In genomic region chr3:117322866-117323265, GRCh38 we compare ENCODE assay signal across 15 cellular contexts.
DNase-seq lines count a peak whose midpoint lies in the region; ATAC-seq and TF ChIP-seq lines count a peak whose summit lies in the region.
"Had no signal": no experiment of that assay in that cellular context is flagged by ENCODE, and none has a peak within 500 bp of the region (broad histone marks: within the 10 kb centered on the region; RNA-seq: fewer than 3 reads in every experiment).

No MANE protein-coding gene starts in this region.

- no peaks in the 10 kb centered on the region for H3K27me3 ChIP-seq in right lobe of liver

- in situ Hi-C loops in GM13977 (cut with MboI; ENCODE audit: low pct_unique_long_range_greater_than_20kb, low sequenced_read_pairs, unreplicated experiment), result no loop called here

- no peak for TF ChIP-seq POLR2A in right lobe of liver (IDR thresholded peaks at IDR 0.05)

- H3K4me1 Mint-ChIP-seq in CD14-positive monocyte, result no peaks in the 10 kb centered on the region
- H3K4me1 Mint-ChIP-seq: activated CD4-positive, alpha-beta T cell treated with anti-CD3 and anti-CD28 coated beads, Interleukin-2, amount 10 ng/mL, durations not matched to agents 24 days and 14 days; activated naive CD4-positive, alpha-beta T cell treated with anti-CD3 and anti-CD28 coated beads, Interleukin-2, amount 10 ng/mL, durations not matched to agents 7 days and 5 days had no signal

- no peaks in the 10 kb centered on the region for H3K36me3 Mint-ChIP-seq in CD14-positive monocyte
- H3K36me3 Mint-ChIP-seq: activated naive CD4-positive, alpha-beta T cell treated with anti-CD3 and anti-CD28 coated beads, Interleukin-2, amount 10 ng/mL, durations not matched to agents 7 days and 5 days had no signal

- WGBS in right lobe of liver (ENCODE audit: insufficient coverage, low coverage, low lambda C conversion rate, missing lambda C conversion rate), result 0% methylated on average over 1 of the region's 1 CpG

- ATAC-seq in right lobe of liver (peak; percentile 57 to 66 (median 58)), HG03520 (IDR thresholded peaks at IDR 0.05; ENCODE audit: unreplicated experiment) (no peak)

- H3K27ac ChIP-seq in right lobe of liver, result no peak overlapping the region
- H3K27ac ChIP-seq: skin epidermis had no signal

- no peaks in the 10 kb centered on the region for H3K36me3 ChIP-seq in right lobe of liver

- DNase-seq in ELR (ENCODE audit: low read depth) (peak; percentile 13), M059J (ENCODE audit: low read depth) (peak; percentile 8), cardiac fibroblast (ENCODE audit: low read depth in 2 of 2) (peak; percentile 2 to 9), right lobe of liver (no peak), GM13977 (ENCODE audit: low spot score) (no peak), inferior parietal cortex (ENCODE audit: extremely low spot score) (no peak), CD14-positive monocyte (ENCODE audit: low spot score) (no peak)
- DNase-seq: activated CD4-positive, alpha-beta T cell treated with anti-CD3 and anti-CD28 coated beads, Interleukin-2, amount 10 ng/mL, durations not matched to agents 24 days and 14 days; activated naive CD4-positive, alpha-beta T cell treated with anti-CD3 and anti-CD28 coated beads, Interleukin-2, amount 10 ng/mL, durations not matched to agents 7 days and 5 days; DMS153; hypothalamus; NCI-H446 treated with DMSO at 0.1 percent for 48 hours; SW 1271 had no signal

- intact Hi-C loops in right lobe of liver (cut with DNase I) (no loop called here), CD14-positive monocyte (cut with micrococcal nuclease) (no loop called here)

- peaks cover 0 to 2% (median 2%) of the 10 kb centered on the region in 7 donors for H3K9me3 Mint-ChIP-seq in CD14-positive monocyte
- H3K9me3 Mint-ChIP-seq: activated CD4-positive, alpha-beta T cell treated with anti-CD3 and anti-CD28 coated beads, Interleukin-2, amount 10 ng/mL, durations not matched to agents 24 days and 14 days had no signal

- H3K4me3 ChIP-seq in cardiac fibroblast (replicated peaks in 1 of 2; ENCODE audit: low read depth in 2 of 2, low read length in 2 of 2), result no peak overlapping the region
- no peak overlapping the region for H3K4me3 ChIP-seq in right lobe of liver
- H3K4me3 ChIP-seq: skin epidermis had no signal

- no peaks in the 10 kb centered on the region for H3K9me3 ChIP-seq in right lobe of liver

- H3K27ac Mint-ChIP-seq in CD14-positive monocyte, result no peak overlapping the region
- H3K27ac Mint-ChIP-seq: activated CD4-positive, alpha-beta T cell treated with anti-CD3 and anti-CD28 coated beads, Interleukin-2, amount 10 ng/mL, durations not matched to agents 24 days and 14 days; activated naive CD4-positive, alpha-beta T cell treated with anti-CD3 and anti-CD28 coated beads, Interleukin-2, amount 10 ng/mL, durations not matched to agents 7 days and 5 days had no signal

- H3K4me3 Mint-ChIP-seq in CD14-positive monocyte, result no peak overlapping the region
- H3K4me3 Mint-ChIP-seq: activated CD4-positive, alpha-beta T cell treated with anti-CD3 and anti-CD28 coated beads, Interleukin-2, amount 10 ng/mL, durations not matched to agents 24 days and 14 days; activated naive CD4-positive, alpha-beta T cell treated with anti-CD3 and anti-CD28 coated beads, Interleukin-2, amount 10 ng/mL, durations not matched to agents 7 days and 5 days had no signal

- no peak for TF ChIP-seq CTCF in cardiac fibroblast (IDR thresholded peaks at IDR 0.05; ENCODE audit: low read depth, low read length)
- TF ChIP-seq CTCF in right lobe of liver (IDR thresholded peaks at IDR 0.05), result no peak
- no peak for TF ChIP-seq CTCF in GM13977 (IDR thresholded peaks at IDR 0.05; ENCODE audit: extremely low read depth, insufficient read depth, missing control alignments)
- TF ChIP-seq CTCF in CD14-positive monocyte (IDR thresholded peaks at IDR 0.05), result no peak

- no peaks in the 10 kb centered on the region for H3K4me1 ChIP-seq in right lobe of liver

- H3K27me3 Mint-ChIP-seq in CD14-positive monocyte (ENCODE audit: low read depth in 3 of 3), result peaks cover 0 to 2% (median 0%) of the 10 kb centered on the region in 3 donors
- H3K27me3 Mint-ChIP-seq: activated CD4-positive, alpha-beta T cell treated with anti-CD3 and anti-CD28 coated beads, Interleukin-2, amount 10 ng/mL, durations not matched to agents 24 days and 14 days; activated naive CD4-positive, alpha-beta T cell treated with anti-CD3 and anti-CD28 coated beads, Interleukin-2, amount 10 ng/mL, durations not matched to agents 7 days and 5 days had no signal

Comparison
In these comparisons a context has a peak if more than half of its experiments do, and no peak if none do; other contexts are left out.
1. DNase-seq: peak in ELR (single experiment), M059J (single experiment) and cardiac fibroblast (2 of 2); none in right lobe of liver (0 of 3), GM13977 (single experiment), inferior parietal cortex (single experiment) and CD14-positive monocyte (single experiment).